ENCODE assay signal across 17 cellular contexts in the genomic region with DNA sequence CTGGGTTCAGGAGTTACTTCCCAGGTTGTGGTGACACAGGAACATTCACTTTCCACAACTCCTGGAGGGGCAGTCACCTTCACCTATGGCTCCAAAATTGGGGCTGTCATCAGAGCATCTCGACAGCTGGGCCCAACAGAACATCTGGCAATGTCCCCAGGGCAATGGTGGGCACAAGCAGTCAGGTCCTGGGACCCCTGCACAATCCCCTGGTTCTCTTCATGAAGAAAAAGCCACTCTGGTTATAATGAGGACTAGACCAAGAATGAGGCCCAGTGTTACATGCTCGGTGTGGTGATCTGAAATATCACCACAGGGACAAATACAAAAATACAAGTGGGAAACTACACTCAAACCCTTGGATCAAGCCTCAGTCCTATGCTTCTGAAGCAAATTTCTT.
DNase-seq lines count a peak whose midpoint lies in the region; ATAC-seq and TF ChIP-seq lines count a peak whose summit lies in the region.
"Had no signal": no experiment of that assay in that cellular context is flagged by ENCODE, and none has a peak within 500 bp of the region (broad histone marks: within the 10 kb centered on the region; RNA-seq: fewer than 3 reads in every experiment).

No MANE protein-coding gene starts in this region.

- peak overlapping the region; percentile 7; the same call in 1 of the 2 replicates for H3K9ac ChIP-seq in Karpas-422 (ENCODE audit: low read length)
- H3K9ac ChIP-seq: BLaER1 had no signal

- H3K4me2 ChIP-seq in Karpas-422 (ENCODE audit: low read depth, low read length, poor library complexity, severe bottlenecking), result peak overlapping the region; percentile 66
- H3K4me2 ChIP-seq: BLaER1, GM23338 had no signal

- H3K27me3 ChIP-seq in Karpas-422 (ENCODE audit: low read length), result no peaks in the 10 kb centered on the region
- H3K27me3 ChIP-seq: BLaER1 had no signal

- H3K9me3 Mint-ChIP-seq in activated B cell treated with CpG ODN at 0.5 μM for 24 hours (peaks cover 2% of the 10 kb centered on the region), naive B cell (no peaks in the 10 kb centered on the region)
- H3K9me3 Mint-ChIP-seq: CD4-positive, CD25-positive, alpha-beta regulatory T cell; CD8-positive, alpha-beta T cell had no signal

- H3K4me3 Mint-ChIP-seq in activated B cell treated with CpG ODN at 0.5 μM for 24 hours (no peak overlapping the region), naive B cell (no peak overlapping the region)
- H3K4me3 Mint-ChIP-seq: CD4-positive, CD25-positive, alpha-beta regulatory T cell; CD8-positive, alpha-beta T cell; GM23338; H9 had no signal

- peaks cover 48% of the 10 kb centered on the region for H3K4me1 Mint-ChIP-seq in activated B cell treated with CpG ODN at 0.5 μM for 24 hours
- H3K4me1 Mint-ChIP-seq in naive B cell, result peaks cover 40 to 61% (median 60%) of the 10 kb centered on the region in 3 donors
- H3K4me1 Mint-ChIP-seq: GM23338, H9 had no signal

- no peak overlapping the region for H2AFZ ChIP-seq in Karpas-422 (ENCODE audit: low read length)
- H2AFZ ChIP-seq: GM23338 had no signal

- POLR2A ChIA-PET in activated B cell treated with CpG ODN at 0.5 μM for 24 hours (lab: Charles Lee), result interaction anchor here (1.1 kb wide), 1 partner anchor 12 kb away, joined by 3 read pairs; no protein-coding TSS in a partner anchor

- intact Hi-C loops in activated B cell treated with CpG ODN at 0.5 μM for 24 hours (cut with micrococcal nuclease), result loop anchor here (1.0 kb wide), 5 partner anchors 40 to 125 kb away; no protein-coding TSS in a partner anchor

- peaks cover 55% of the 10 kb centered on the region for H3K4me1 ChIP-seq in Karpas-422 (ENCODE audit: low read length)
- H3K4me1 ChIP-seq: Caco-2 had no signal

- H3K79me2 ChIP-seq in Karpas-422 (ENCODE audit: low read length), result no peaks in the 10 kb centered on the region

- TF ChIP-seq CTCF in activated B cell treated with CpG ODN at 0.5 μM for 24 hours (IDR thresholded peaks at IDR 0.05), result no peak

- DNase-seq in Karpas-422 (no peak), activated B cell treated with CpG ODN at 0.5 μM for 24 hours (no peak), naive B cell (no peak), RKO (ENCODE audit: low spot score) (no peak), NCI-H146 (lab: John Stamatoyannopoulos, UW) (no peak), NCI-H1694 treated with DMSO at 0.1 percent for 48 hours (lab: John Stamatoyannopoulos, UW) (no peak)
- DNase-seq: Caco-2; CD4-positive, CD25-positive, alpha-beta regulatory T cell; CD8-positive, alpha-beta T cell; DMS153; DND-41; H9 had no signal

- H3K27me3 Mint-ChIP-seq in activated B cell treated with CpG ODN at 0.5 μM for 24 hours, result no peaks in the 10 kb centered on the region
- H3K27me3 Mint-ChIP-seq in naive B cell, result no peaks in the 10 kb centered on the region

- no peaks in the 10 kb centered on the region for H4K20me1 ChIP-seq in Karpas-422 (ENCODE audit: insufficient read depth, low read depth, low read length)
- H4K20me1 ChIP-seq: BLaER1 had no signal

- ATAC-seq in activated B cell treated with CpG ODN at 0.5 μM for 24 hours (ENCODE audit: low read depth) (no peak), naive B cell (ENCODE audit: low read depth in 2 of 2) (no peak), GM21619 (IDR thresholded peaks at IDR 0.05; ENCODE audit: unreplicated experiment) (no peak)
- ATAC-seq: CD8-positive, alpha-beta T cell; GM23338; HCT116 had no signal

- CTCF ChIA-PET in activated B cell treated with CpG ODN at 0.5 μM for 24 hours (lab: Charles Lee), result interaction anchor here (0.6 to 2.0 kb wide), 4 partner anchors 42 to 278 kb away, joined by 3 to 14 read pairs (median 6); no protein-coding TSS in a partner anchor

- H3K36me3 Mint-ChIP-seq in activated B cell treated with CpG ODN at 0.5 μM for 24 hours (ENCODE audit: low read depth), result no peaks in the 10 kb centered on the region
- no peaks in the 10 kb centered on the region for H3K36me3 Mint-ChIP-seq in naive B cell
- H3K36me3 Mint-ChIP-seq: CD4-positive, CD25-positive, alpha-beta regulatory T cell; CD8-positive, alpha-beta T cell had no signal

- no peaks in the 10 kb centered on the region for H3K36me3 ChIP-seq in Karpas-422 (ENCODE audit: insufficient read depth, low read length)
- H3K36me3 ChIP-seq: BLaER1 had no signal

- H3K4me3 ChIP-seq in Karpas-422 (ENCODE audit: low read length), result no peak overlapping the region
- H3K4me3 ChIP-seq: BLaER1, GM23338 had no signal

- no peaks in the 10 kb centered on the region for H3K9me3 ChIP-seq in Karpas-422 (ENCODE audit: low read length)
- H3K9me3 ChIP-seq: BLaER1, Caco-2 had no signal

- H3K27ac Mint-ChIP-seq in activated B cell treated with CpG ODN at 0.5 μM for 24 hours (peak overlapping the region; percentile 98), naive B cell (peak overlapping the region in 4 of 6 donors; percentile 18 to 94 (median 81))
- H3K27ac Mint-ChIP-seq: CD8-positive, alpha-beta T cell; GM23338; H9 had no signal

- peak overlapping the region; percentile 76; the same call in 1 of the 2 replicates for H3K27ac ChIP-seq in Karpas-422 (ENCODE audit: low read length)
- H3K27ac ChIP-seq: BLaER1, C4-2B had no signal

- no peaks in the 10 kb centered on the region for H3K9me2 ChIP-seq in Karpas-422 (replicated peaks; ENCODE audit: insufficient read depth, low read length)
